ENCODE assay signal across 20 cellular contexts in genomic region chr14:52258783-52259182, GRCh38. TPM values are rescaled to one million over a fixed set of nuclear protein-coding genes. Genes with fewer than 3 reads are reported as not detected.
DNase-seq lines count a peak whose midpoint lies in the region; ATAC-seq, FAIRE-seq and TF ChIP-seq lines count a peak whose summit lies in the region.
"Had no signal": no experiment of that assay in that cellular context is flagged by ENCODE, and none has a peak within 500 bp of the region (broad histone marks: within the 10 kb centered on the region; RNA-seq: fewer than 3 reads in every experiment).

No MANE protein-coding gene starts in this region.

- H3F3A ChIP-seq in Loucy (ENCODE audit: low read depth): peaks cover 3% of the 10 kb centered on the region; the same call in 1 of the 2 replicates

- no peaks in the 10 kb centered on the region for H3K9me2 ChIP-seq in Loucy (replicated peaks; ENCODE audit: low read depth, low read length)

- POLR2A ChIA-PET in HEK293T (lab: Yijun Ruan, JAX): no interaction called here

- no peak for DNase-seq in DND-41
- no peak for DNase-seq in natural killer cell
- no peak for DNase-seq in urothelium cell line (ENCODE audit: low spot score)
- DNase-seq in HEK293T (ENCODE audit: extremely low spot score): no peak
- no peak for DNase-seq in NCI-H2227 treated with DMSO at 0.1 percent for 48 hours (lab: John Stamatoyannopoulos, UW)
- DNase-seq in NCI-H2196 (lab: John Stamatoyannopoulos, UW; ENCODE audit: unreplicated experiment): no peak
- DNase-seq: AML-193; Caco-2; CD4-positive, alpha-beta T cell; GOT3; H7 had no signal

- intact Hi-C loops in natural killer cell (cut with micrococcal nuclease): no loop called here

- no peak for ATAC-seq in DND-41 (ENCODE audit: insufficient read depth, low read depth)
- no peak for ATAC-seq in natural killer cell
- ATAC-seq: A549, HCT116, HepG2 had no signal

- H3K27ac Mint-ChIP-seq in natural killer cell: peak overlapping the region; percentile 68 to 80
- H3K27ac Mint-ChIP-seq: CD4-positive, alpha-beta T cell; IgD-negative memory B cell had no signal

- H3K4me1 ChIP-seq in DND-41 (ENCODE audit: insufficient read depth, low read length) (peaks cover 39% of the 10 kb centered on the region), Loucy (ENCODE audit: insufficient read depth, low read length, poor library complexity, severe bottlenecking) (peaks cover 44% of the 10 kb centered on the region)
- H3K4me1 ChIP-seq: A549, Caco-2 had no signal

- H2AFZ ChIP-seq in DND-41 (ENCODE audit: low read depth, low read length) (peak overlapping the region; percentile 55), Loucy (ENCODE audit: low read length) (no peak overlapping the region)

- H3K4me2 ChIP-seq in DND-41 (ENCODE audit: insufficient read depth, low read length) (peak overlapping the region; percentile 59), Loucy (ENCODE audit: low read depth, low read length, poor library complexity, severe bottlenecking) (peak overlapping the region; percentile 81)
- H3K4me2 ChIP-seq: A549 had no signal

- peak overlapping the region; percentile 48 for H3K9ac ChIP-seq in DND-41 (ENCODE audit: low read depth, low read length)
- peak overlapping the region; percentile 82 for H3K9ac ChIP-seq in Loucy (ENCODE audit: low read depth, low read length, poor library complexity, severe bottlenecking)

- H3K9me3 Mint-ChIP-seq in natural killer cell: peaks cover 0 to 3% of the 10 kb centered on the region in 2 donors

- peaks cover 6% of the 10 kb centered on the region for H3K36me3 Mint-ChIP-seq in natural killer cell
- H3K36me3 Mint-ChIP-seq: IgD-negative memory B cell had no signal

- H3K36me3 ChIP-seq in DND-41 (ENCODE audit: insufficient read depth, low read length) (no peaks in the 10 kb centered on the region), Loucy (ENCODE audit: insufficient read depth, low read length) (no peaks in the 10 kb centered on the region)

- FAIRE-seq in urothelium cell line (lab: Jason Lieb, UNC): peak; percentile 13
- FAIRE-seq: A549, D721Med, HepG2 had no signal

- H3K4me3 Mint-ChIP-seq in natural killer cell: no peak overlapping the region
- H3K4me3 Mint-ChIP-seq: CD4-positive, alpha-beta T cell; IgD-negative memory B cell had no signal

- H3K4me3 ChIP-seq in DND-41 (ENCODE audit: low read depth in 1 of 2, low read length in 2 of 2): peak overlapping the region in 1 of 2 experiments; percentile 48; a peak in 3 of 4 replicates
- peak overlapping the region; percentile 74 for H3K4me3 ChIP-seq in Loucy (ENCODE audit: low read length, poor library complexity, severe bottlenecking)
- H3K4me3 ChIP-seq: A549 had no signal

- H3K27me3 ChIP-seq in DND-41 (ENCODE audit: insufficient read depth, low read length, poor library complexity): no peaks in the 10 kb centered on the region
- no peaks in the 10 kb centered on the region for H3K27me3 ChIP-seq in Loucy (ENCODE audit: insufficient read depth, low read length, poor library complexity, severe bottlenecking)

- peaks cover 54 to 59% of the 10 kb centered on the region in 2 donors for H3K4me1 Mint-ChIP-seq in natural killer cell

- no peaks in the 10 kb centered on the region for H3K9me3 ChIP-seq in DND-41 (ENCODE audit: insufficient read depth, low read length, severe bottlenecking)
- H3K9me3 ChIP-seq in Loucy (ENCODE audit: insufficient read depth, low read depth, low read length): no peaks in the 10 kb centered on the region; the same call in 1 of the 2 replicates
- H3K9me3 ChIP-seq: A549, Caco-2 had no signal

- H4K20me1 ChIP-seq in DND-41 (ENCODE audit: insufficient read depth, low read length) (no peaks in the 10 kb centered on the region), Loucy (ENCODE audit: insufficient read depth, low read length, poor library complexity, severe bottlenecking) (no peaks in the 10 kb centered on the region)

- no peaks in the 10 kb centered on the region for H3K27me3 Mint-ChIP-seq in natural killer cell (ENCODE audit: low read depth in 2 of 2)
- H3K27me3 Mint-ChIP-seq: CD4-positive, alpha-beta T cell had no signal

- H3K79me2 ChIP-seq in DND-41 (ENCODE audit: insufficient read depth, low read length) (0 out of 2 replicates have a peak, but pooled peaks cover 8% of the 10 kb centered on the region), Loucy (ENCODE audit: insufficient read depth, low read length) (peaks cover 14% of the 10 kb centered on the region; the same call in 1 of the 2 replicates)

- CTCF ChIA-PET in HEK293T (lab: Yijun Ruan, JAX): no interaction called here

- peak overlapping the region; percentile 88 for H3K27ac ChIP-seq in DND-41 (ENCODE audit: low read length)
- H3K27ac ChIP-seq: 22Rv1, A549, C4-2B had no signal

- TF ChIP-seq CTCF in DND-41 (IDR thresholded peaks at IDR 0.05; ENCODE audit: borderline replicate concordance, extremely low read depth, low read length, poor library complexity, severe bottlenecking) (no peak), Loucy (conservative IDR thresholded peaks at IDR 0.05; ENCODE audit: low read length) (no peak), natural killer cell (IDR thresholded peaks at IDR 0.05) (no peak)

TF ChIP-seq in HEK293T, 16 proteins besides CTCF, POLR2A, EP300 and RAD21:
- no peak for TF ChIP-seq HDGF (IDR thresholded peaks at IDR 0.05; ENCODE audit: borderline replicate concordance)
- no peak for TF ChIP-seq SP1 (IDR thresholded peaks at IDR 0.05)
- no peak for TF ChIP-seq FOXM1 (IDR thresholded peaks at IDR 0.05; ENCODE audit: borderline replicate concordance)
- TF ChIP-seq PKNOX1 (IDR thresholded peaks at IDR 0.05): no peak
- TF ChIP-seq BHLHE40 (IDR thresholded peaks at IDR 0.05; ENCODE audit: borderline replicate concordance): no peak
- TF ChIP-seq ZNF384 (IDR thresholded peaks at IDR 0.05): no peak
- no peak for TF ChIP-seq NFRKB (IDR thresholded peaks at IDR 0.05)
- no peak for TF ChIP-seq SUZ12 (IDR thresholded peaks at IDR 0.05)
- no peak for TF ChIP-seq CTBP1 (IDR thresholded peaks at IDR 0.05; ENCODE audit: borderline replicate concordance)
- TF ChIP-seq LEF1 (IDR thresholded peaks at IDR 0.05; ENCODE audit: borderline replicate concordance): no peak
- no peak for TF ChIP-seq ARNT (IDR thresholded peaks at IDR 0.05)
- TF ChIP-seq L3MBTL2 (conservative IDR thresholded peaks at IDR 0.05): no peak
- TF ChIP-seq FOXA1 (IDR thresholded peaks at IDR 0.05): no peak
- TF ChIP-seq TARDBP (IDR thresholded peaks at IDR 0.05): no peak
- no peak for TF ChIP-seq FOXK2 (IDR thresholded peaks at IDR 0.05)
- no peak for TF ChIP-seq ELF4 (IDR thresholded peaks at IDR 0.05)

RNA-seq across cellular contexts. Expression of gene PTGDR, which starts 8.7 kb away (rescaled TPM):
- total RNA-seq in natural killer cell: 100 to 1,000 TPM; 106 to 140 (median 112) TPM
- total RNA-seq: Daoy, H7, HepG2 had no signal

RNA-seq across cellular contexts. Expression of gene PTGER2, which starts 55.3 kb away (rescaled TPM):
- total RNA-seq in natural killer cell: 10 to 100 TPM; 55.3 to 67.9 (median 60.6) TPM
- total RNA-seq: HepG2 had no signal
